ENCODE assay signal across 21 cellular contexts in genomic region chr12:12209043-12209442, GRCh38.
"Had no signal": no experiment of that assay in that cellular context is flagged by ENCODE, and none has a peak within 500 bp of the region (broad histone marks: within the 10 kb centered on the region; RNA-seq: fewer than 3 reads in every experiment).

No MANE protein-coding gene starts in this region.

- H3K4me1 ChIP-seq: colonic mucosa, gastroesophageal sphincter, testis had no signal

- H3K27me3 ChIP-seq: colonic mucosa, gastroesophageal sphincter, testis, transverse colon had no signal

- H3K9me3 ChIP-seq: colonic mucosa, gastroesophageal sphincter, left ventricle myocardium inferior, lower lobe of right lung, psoas muscle, testis, transverse colon had no signal

- H3K4me3 Mint-ChIP-seq: memory B cell; mesothelial cell of epicardium; nephron; stimulated activated memory B cell treated with anti-CD40 and anti-IgM and Interleukin-4, amounts not matched to agents 10 μg/mL and 1 μg/mL and 100 μg/mL, for 72 hours; stimulated activated naive CD8-positive, alpha-beta T cell treated with anti-CD3 and anti-CD28 coated beads, Interleukin-15, amount 100 ng/mL, for 72 hours had no signal

- H3K36me3 Mint-ChIP-seq: memory B cell; stimulated activated memory B cell treated with anti-CD40 and anti-IgM and Interleukin-4, amounts not matched to agents 10 μg/mL and 1 μg/mL and 100 μg/mL, for 72 hours had no signal

- H3K4me3 ChIP-seq: colonic mucosa, gastroesophageal sphincter, left ventricle myocardium inferior, lower lobe of right lung, psoas muscle, testis, transverse colon had no signal

- H3K9me3 Mint-ChIP-seq: memory B cell; nephron; stimulated activated memory B cell treated with anti-CD40 and anti-IgM and Interleukin-4, amounts not matched to agents 10 μg/mL and 1 μg/mL and 100 μg/mL, for 72 hours; stimulated activated naive CD8-positive, alpha-beta T cell treated with anti-CD3 and anti-CD28 coated beads, Interleukin-15, amount 100 ng/mL, for 72 hours had no signal

- H3K27ac ChIP-seq: colonic mucosa, gastroesophageal sphincter, left ventricle myocardium inferior, lower lobe of right lung, psoas muscle, testis, transverse colon had no signal

- H3K4me1 Mint-ChIP-seq: memory B cell; stimulated activated memory B cell treated with anti-CD40 and anti-IgM and Interleukin-4, amounts not matched to agents 10 μg/mL and 1 μg/mL and 100 μg/mL, for 72 hours had no signal

- H3K27ac Mint-ChIP-seq: memory B cell; mesothelial cell of epicardium; nephron; stimulated activated memory B cell treated with anti-CD40 and anti-IgM and Interleukin-4, amounts not matched to agents 10 μg/mL and 1 μg/mL and 100 μg/mL, for 72 hours; stimulated activated naive CD8-positive, alpha-beta T cell treated with anti-CD3 and anti-CD28 coated beads, Interleukin-15, amount 100 ng/mL, for 72 hours had no signal

- H3K36me3 ChIP-seq: colonic mucosa, gastroesophageal sphincter, left ventricle myocardium inferior, lower lobe of right lung, transverse colon had no signal

- ATAC-seq: esophagus mucosa; gastroesophageal sphincter; lower lobe of right lung; psoas muscle; right cardiac atrium; stimulated activated memory B cell treated with anti-CD40 and anti-IgM and Interleukin-4, amounts not matched to agents 10 μg/mL and 1 μg/mL and 100 μg/mL, for 72 hours; stimulated activated naive CD8-positive, alpha-beta T cell treated with anti-CD3 and anti-CD28 coated beads, Interleukin-15, amount 100 ng/mL, for 72 hours had no signal

- DNase-seq: caudate nucleus; colonic mucosa; dermis blood vessel endothelial cell; effector CD4-positive, alpha-beta T cell; foreskin fibroblast; glutamatergic neuron; islet precursor cell; left ventricle myocardium inferior; lower lobe of right lung; psoas muscle; right cardiac atrium; stimulated activated CD4-positive, alpha-beta T cell treated with anti-CD3 and anti-CD28 coated beads, Interleukin-12 subunit alpha, Interleukin-12 subunit beta, amount 100 ng/mL, for 4 hours; stimulated activated naive CD8-positive, alpha-beta T cell treated with anti-CD3 and anti-CD28 coated beads, Interleukin-15, amount 100 ng/mL, for 72 hours; testis; transverse colon had no signal
